In the genomic region with DNA sequence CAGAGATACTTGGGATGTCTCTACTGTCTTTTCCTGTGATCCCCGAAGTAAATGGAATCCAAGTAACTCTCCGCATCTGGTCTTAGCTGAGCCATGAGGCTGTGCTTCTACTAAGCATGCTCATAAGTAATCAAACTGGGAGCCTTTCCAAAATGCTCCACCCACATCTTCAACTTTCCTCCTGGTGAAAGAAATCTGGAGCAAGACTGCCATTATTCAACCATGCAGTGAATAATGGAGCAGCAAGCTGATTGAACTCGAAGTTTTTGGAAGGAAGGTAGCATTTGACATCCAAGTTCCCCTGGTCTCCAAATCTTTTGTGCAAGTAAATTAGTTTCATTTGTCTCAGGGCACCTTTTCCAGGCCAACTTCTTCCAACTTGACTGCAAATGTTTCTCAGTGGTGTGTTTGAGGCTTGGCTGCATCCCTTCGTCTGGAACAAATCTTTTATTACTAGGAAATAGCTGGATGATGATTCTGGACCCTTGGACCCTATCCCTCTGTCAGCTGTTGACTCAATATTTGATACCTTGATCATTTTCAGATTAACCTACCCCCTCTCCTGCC, we compare ENCODE assay signal across 11 cellular contexts. TPM values are rescaled to one million over a fixed set of nuclear protein-coding genes. Genes with fewer than 3 reads are reported as not detected.
DNase-seq lines count a peak whose midpoint lies in the region; ATAC-seq and TF ChIP-seq lines count a peak whose summit lies in the region.
"Had no signal": no experiment of that assay in that cellular context is flagged by ENCODE, and none has a peak within 500 bp of the region (broad histone marks: within the 10 kb centered on the region; RNA-seq: fewer than 3 reads in every experiment).

No MANE protein-coding gene starts in this region.

- H3K4me3 Mint-ChIP-seq in T-helper 17 cell: no peak overlapping the region
- H3K4me3 Mint-ChIP-seq: activated CD8-positive, alpha-beta memory T cell treated with anti-CD3 and anti-CD28 coated beads, Interleukin-2, amount 10 ng/mL, durations not matched to agents 7 days and 5 days; stimulated activated effector memory CD8-positive, alpha-beta T cell treated with anti-CD3 and anti-CD28 coated beads, Interleukin-12 subunit alpha, Interleukin-12 subunit beta, amount 100 ng/mL, for 72 hours; T-helper 1 cell treated with Interleukin-12 subunit alpha and Interleukin-12 subunit beta and Interleukin-4 antibody, amounts not matched to agents 30 μg/mL and 1 μg/mL, for 36 hours had no signal

- H4K91ac ChIP-seq in IMR-90 (ENCODE audit: insufficient read depth, low read depth, low read length): no peak overlapping the region

- no peak overlapping the region for H2AK5ac ChIP-seq in IMR-90 (ENCODE audit: low read depth, low read length)

- CTCF ChIA-PET in IMR-90 (lab: Yijun Ruan, JAX) (interaction anchor here (1.4 kb wide), 1 partner anchor 31 kb away, joined by 4 read pairs; no protein-coding TSS in a partner anchor), HEK293T (lab: Yijun Ruan, JAX) (interaction anchor here (0.6 kb wide), 1 partner anchor 19 kb away, joined by 4 read pairs; no protein-coding TSS in a partner anchor)

- TF ChIP-seq POLR2A in IMR-90 (IDR thresholded peaks at IDR 0.05; ENCODE audit: low read depth, low read length) (no peak), esophagus muscularis mucosa (IDR thresholded peaks at IDR 0.05; ENCODE audit: low read depth) (no peak), testis (IDR thresholded peaks at IDR 0.05) (no peak)

- H2AFZ ChIP-seq in IMR-90 (replicated peaks; ENCODE audit: low read length, poor library complexity): no peak overlapping the region

- no peak overlapping the region for H3K27ac Mint-ChIP-seq in T-helper 17 cell
- H3K27ac Mint-ChIP-seq: activated CD8-positive, alpha-beta memory T cell treated with anti-CD3 and anti-CD28 coated beads, Interleukin-2, amount 10 ng/mL, durations not matched to agents 7 days and 5 days; stimulated activated effector memory CD8-positive, alpha-beta T cell treated with anti-CD3 and anti-CD28 coated beads, Interleukin-12 subunit alpha, Interleukin-12 subunit beta, amount 100 ng/mL, for 72 hours; T-helper 1 cell treated with Interleukin-12 subunit alpha and Interleukin-12 subunit beta and Interleukin-4 antibody, amounts not matched to agents 30 μg/mL and 1 μg/mL, for 36 hours had no signal

- no peak overlapping the region for H2BK15ac ChIP-seq in IMR-90 (ENCODE audit: low read depth, low read length)

- H3K9ac ChIP-seq in IMR-90 (ENCODE audit: low read depth, low read length): no peak overlapping the region

- in situ Hi-C loops in IMR-90 (cut with MboI; ENCODE audit: low sequenced_read_pairs): no loop called here

- no peak overlapping the region for H3K23ac ChIP-seq in IMR-90 (ENCODE audit: low read depth, low read length)

- peaks cover 3 to 16% of the 10 kb centered on the region in 2 experiments; a peak in 3 of 4 replicates for H3K79me1 ChIP-seq in IMR-90 (ENCODE audit: low read depth in 1 of 2, low read length in 2 of 2)

- peaks cover 15% of the 10 kb centered on the region for H3K9me1 ChIP-seq in IMR-90 (ENCODE audit: insufficient read depth, low read length)

- no peak overlapping the region for H2BK5ac ChIP-seq in IMR-90 (ENCODE audit: low read depth, low read length, poor library complexity, severe bottlenecking)

- H3K27me3 Mint-ChIP-seq in T-helper 17 cell: peaks cover 39% of the 10 kb centered on the region

- no peak for ATAC-seq in IMR-90 (ENCODE audit: low read depth)
- ATAC-seq in lower lobe of right lung: peak; percentile 43 to 47
- no peak for ATAC-seq in T-helper 17 cell
- ATAC-seq: activated CD8-positive, alpha-beta memory T cell treated with anti-CD3 and anti-CD28 coated beads, Interleukin-2, amount 10 ng/mL, durations not matched to agents 7 days and 5 days; stimulated activated effector memory CD8-positive, alpha-beta T cell treated with anti-CD3 and anti-CD28 coated beads, Interleukin-12 subunit alpha, Interleukin-12 subunit beta, amount 100 ng/mL, for 72 hours had no signal

- H4K20me1 ChIP-seq in IMR-90 (ENCODE audit: insufficient read depth, low read length): peaks cover 18% of the 10 kb centered on the region

- no peak overlapping the region for H3K4ac ChIP-seq in IMR-90 (ENCODE audit: low read depth, low read length)

- H3K27ac ChIP-seq in IMR-90 (ENCODE audit: insufficient read depth, low read length) (no peak overlapping the region), esophagus muscularis mucosa (replicated peaks in 1 of 4) (peak overlapping the region; percentile 48 to 70 (median 62)), lower lobe of right lung (no peak overlapping the region), testis (no peak overlapping the region)

- no peak overlapping the region for H2AK9ac ChIP-seq in IMR-90 (replicated peaks; ENCODE audit: low read depth, low read length, poor library complexity)

- H3K14ac ChIP-seq in IMR-90 (replicated peaks; ENCODE audit: low read depth, low read length): no peak overlapping the region

- intact Hi-C loops in IMR-90 (cut with micrococcal nuclease) (no loop called here), esophagus muscularis mucosa (cut with DNase I) (no loop called here), lower lobe of right lung (cut with DNase I) (no loop called here), testis (cut with DNase I; ENCODE audit: low total_unique reads) (no loop called here)

- H4K5ac ChIP-seq in IMR-90 (ENCODE audit: low read depth, low read length): no peak overlapping the region

- no peak overlapping the region for H3K56ac ChIP-seq in IMR-90 (ENCODE audit: extremely low read depth, insufficient read depth, low read length)

- H3K4me3 ChIP-seq in IMR-90 (ENCODE audit: insufficient read depth, low read depth, low read length): no peak overlapping the region
- no peak overlapping the region for H3K4me3 ChIP-seq in esophagus muscularis mucosa
- H3K4me3 ChIP-seq in lower lobe of right lung: no peak overlapping the region
- no peak overlapping the region for H3K4me3 ChIP-seq in testis
- no peak overlapping the region for H3K4me3 ChIP-seq in H7 (ENCODE audit: insufficient read depth, low read depth, low read length)

- TF ChIP-seq RAD21 in IMR-90 (IDR thresholded peaks at IDR 0.05; ENCODE audit: low read length): no peak

- dilution Hi-C loops in IMR-90 (cut with HindIII; ENCODE audit: low sequenced_read_pairs, unreplicated experiment): no loop called here

- H3K4me1 Mint-ChIP-seq in T-helper 17 cell: no peaks in the 10 kb centered on the region
- H3K4me1 Mint-ChIP-seq: activated CD8-positive, alpha-beta memory T cell treated with anti-CD3 and anti-CD28 coated beads, Interleukin-2, amount 10 ng/mL, durations not matched to agents 7 days and 5 days; stimulated activated effector memory CD8-positive, alpha-beta T cell treated with anti-CD3 and anti-CD28 coated beads, Interleukin-12 subunit alpha, Interleukin-12 subunit beta, amount 100 ng/mL, for 72 hours had no signal

- H3K9me3 ChIP-seq in IMR-90 (ENCODE audit: control insufficient read depth, insufficient read depth, low read length): no peaks in the 10 kb centered on the region
- no peaks in the 10 kb centered on the region for H3K9me3 ChIP-seq in esophagus muscularis mucosa
- no peaks in the 10 kb centered on the region for H3K9me3 ChIP-seq in lower lobe of right lung
- no peaks in the 10 kb centered on the region for H3K9me3 ChIP-seq in testis
- no peaks in the 10 kb centered on the region for H3K9me3 ChIP-seq in T-helper 17 cell (ENCODE audit: control insufficient read depth, low read length, poor library complexity, severe bottlenecking)

- DNase-seq in IMR-90: peak; percentile 72
- DNase-seq in esophagus muscularis mucosa (ENCODE audit: extremely low spot score): no peak
- DNase-seq in lower lobe of right lung: no peak
- peak; percentile 52 for DNase-seq in testis
- no peak for DNase-seq in HEK293T (ENCODE audit: extremely low spot score)
- no peak for DNase-seq in OCI-M1 (lab: John Stamatoyannopoulos, UW)
- no peak for DNase-seq in H7
- DNase-seq in T-helper 17 cell: no peak
- DNase-seq: activated CD8-positive, alpha-beta memory T cell treated with anti-CD3 and anti-CD28 coated beads, Interleukin-2, amount 10 ng/mL, durations not matched to agents 7 days and 5 days had no signal

- no peak overlapping the region for H3K4me2 ChIP-seq in IMR-90 (ENCODE audit: low read depth, low read length)

- no TSS peak for BruUV-seq in IMR-90 (replicated peaks; lab: Mats Ljungman, UMichigan)

- no peak overlapping the region for H3K18ac ChIP-seq in IMR-90 (ENCODE audit: low read depth, low read length)

- POLR2A ChIA-PET in IMR-90 (lab: Charles Lee; ENCODE audit: unreplicated experiment): no interaction called here
- POLR2A ChIA-PET in HEK293T (lab: Yijun Ruan, JAX): no interaction called here

- no peak overlapping the region for H4K8ac ChIP-seq in IMR-90 (ENCODE audit: low read depth in 2 of 2, low read length in 2 of 2)

- 0% methylated on average over 1 of the region's 4 CpGs; no CpG with 5 or more reads in 1 of the 2 experiments for WGBS in IMR-90 (ENCODE audit: extremely low coverage in 2 of 2, insufficient read length in 1 of 2), 2 experiments
- whole genome bisulfite sequencing in esophagus muscularis mucosa: 60% methylated on average over 4 of the region's 4 CpGs
- WGBS in testis, 2 donors: 56 to 62% methylated on average over 4 of the region's 4 CpGs

- H3K4me1 ChIP-seq in IMR-90 (ENCODE audit: control insufficient read depth, insufficient read depth, low read length) (peaks cover 11% of the 10 kb centered on the region), esophagus muscularis mucosa (peaks cover 0 to 21% (median 21%) of the 10 kb centered on the region in 4 donors), lower lobe of right lung (no peaks in the 10 kb centered on the region), testis (no peaks in the 10 kb centered on the region)

- H2BK20ac ChIP-seq in IMR-90 (ENCODE audit: low read depth, low read length): no peak overlapping the region

- no peaks in the 10 kb centered on the region for H3K36me3 Mint-ChIP-seq in T-helper 17 cell (ENCODE audit: low read depth)
- H3K36me3 Mint-ChIP-seq: activated CD8-positive, alpha-beta memory T cell treated with anti-CD3 and anti-CD28 coated beads, Interleukin-2, amount 10 ng/mL, durations not matched to agents 7 days and 5 days; stimulated activated effector memory CD8-positive, alpha-beta T cell treated with anti-CD3 and anti-CD28 coated beads, Interleukin-12 subunit alpha, Interleukin-12 subunit beta, amount 100 ng/mL, for 72 hours had no signal

- H3K36me3 ChIP-seq in IMR-90 (ENCODE audit: control insufficient read depth, insufficient read depth, low read length): peaks cover 9% of the 10 kb centered on the region
- H3K36me3 ChIP-seq in esophagus muscularis mucosa: no peaks in the 10 kb centered on the region
- H3K36me3 ChIP-seq in lower lobe of right lung: no peaks in the 10 kb centered on the region
- no peaks in the 10 kb centered on the region for H3K36me3 ChIP-seq in testis (ENCODE audit: low read depth, missing control alignments)
- H3K36me3 ChIP-seq in H7 (replicated peaks; ENCODE audit: control insufficient read depth, insufficient read depth, low read length): no peaks in the 10 kb centered on the region

- no peak for TF ChIP-seq CTCF in IMR-90 (conservative IDR thresholded peaks at IDR 0.05; ENCODE audit: low read depth, low read length)
- TF ChIP-seq CTCF in esophagus muscularis mucosa (IDR thresholded peaks at IDR 0.05): no peak
- no peak for TF ChIP-seq CTCF in lower lobe of right lung (IDR thresholded peaks at IDR 0.05)
- no peak for TF ChIP-seq CTCF in testis (IDR thresholded peaks at IDR 0.05)

- H2BK120ac ChIP-seq in IMR-90 (ENCODE audit: low read depth, low read length): no peak overlapping the region

- no peaks in the 10 kb centered on the region for H3K27me3 ChIP-seq in IMR-90 (ENCODE audit: control insufficient read depth, insufficient read depth, low read length)
- H3K27me3 ChIP-seq in esophagus muscularis mucosa: no peaks in the 10 kb centered on the region
- no peaks in the 10 kb centered on the region for H3K27me3 ChIP-seq in lower lobe of right lung (ENCODE audit: low read depth)
- H3K27me3 ChIP-seq in testis: no peaks in the 10 kb centered on the region
- H3K27me3 ChIP-seq in H7 (ENCODE audit: control insufficient read depth, insufficient read depth, low read length): no peaks in the 10 kb centered on the region

- no peak for TF ChIP-seq EP300 in esophagus muscularis mucosa (IDR thresholded peaks at IDR 0.05)

RNA-seq across cellular contexts. Expression of gene GXYLT2, which starts 19.4 kb away (rescaled TPM):
- total RNA-seq in IMR-90 (2012; rRNA removed) (11.1 and 11.4 TPM in 2 replicates), esophagus muscularis mucosa (1 to 10 TPM; 5.0 to 9.8 (median 7.6) TPM), lower lobe of right lung (6.7 TPM), testis (10 to 100 TPM; 17.6 to 27.8 TPM), T-helper 17 cell (under 1 TPM in 1 of 2 donors, not detected in 1; 0.10 TPM)
- polyA plus RNA-seq in IMR-90 (2012; rRNA removed) (4.8 and 5.7 TPM in 2 replicates), testis (ENCODE audit: insufficient read depth, low read depth, low replicate concordance) (9.7 TPM)
- 3.4 and 4.0 TPM in 2 replicates for polyA plus RNA-seq in IMR-90 (2012; cell fraction: cytosol; rRNA removed)
- polyA plus RNA-seq in IMR-90 (2012; cell fraction: nucleus; rRNA removed; ENCODE audit: low replicate concordance): 1.4 and 7.8 TPM in 2 replicates
- 4.5 and 6.1 TPM in 2 replicates for total RNA-seq in H7 (2014; rRNA removed; shearing (Covaris generic))
- total RNA-seq: activated CD8-positive, alpha-beta memory T cell treated with anti-CD3 and anti-CD28 coated beads, Interleukin-2, amount 10 ng/mL, durations not matched to agents 7 days and 5 days had no signal

RNA-seq across cellular contexts. Expression of gene SHQ1, which starts 59.0 kb away (rescaled TPM):
- total RNA-seq in IMR-90 (2012; rRNA removed) (19.4 and 28.6 TPM in 2 replicates), esophagus muscularis mucosa (10 to 100 TPM in 3 of 4 donors, 1 to 10 TPM in 1; 8.7 to 19.9 (median 12.4) TPM), lower lobe of right lung (16.8 TPM), testis (10 to 100 TPM; 21.2 to 26.9 TPM), T-helper 17 cell (10 to 100 TPM; 14.0 to 15.4 TPM)
- polyA plus RNA-seq in IMR-90 (2012; rRNA removed) (8.1 and 10.4 TPM in 2 replicates), testis (ENCODE audit: insufficient read depth, low read depth, low replicate concordance) (20.1 TPM)
- 3.2 and 4.4 TPM in 2 replicates for polyA plus RNA-seq in IMR-90 (2012; cell fraction: cytosol; rRNA removed)
- polyA plus RNA-seq in IMR-90 (2012; cell fraction: nucleus; rRNA removed; ENCODE audit: low replicate concordance): 1.8 and 9.9 TPM in 2 replicates
- 21.7 and 22.5 TPM in 2 replicates for total RNA-seq in H7 (2014; rRNA removed; shearing (Covaris generic))

Comparison
In these comparisons a context has a peak if more than half of its experiments do, and no peak if none do; other contexts are left out.
1. ATAC-seq: peak in lower lobe of right lung (2 of 2); none in IMR-90 (single experiment) and T-helper 17 cell (single experiment).
2. DNase-seq: peak in IMR-90 (single experiment) and testis (single experiment); none in esophagus muscularis mucosa (single experiment), lower lobe of right lung (single experiment), HEK293T (single experiment), OCI-M1 (single experiment), H7 (single experiment) and T-helper 17 cell (0 of 3).
3. H3K27ac ChIP-seq: peak in esophagus muscularis mucosa (4 of 4); none in IMR-90 (single experiment), lower lobe of right lung (single experiment) and testis (0 of 2).